ENCODE assay signal across 32 cellular contexts in genomic region chr2:175730025-175730424, GRCh38.
"Had no signal": no experiment of that assay in that cellular context is flagged by ENCODE, and none has a peak within 500 bp of the region (broad histone marks: within the 10 kb centered on the region; RNA-seq: fewer than 3 reads in every experiment).

No MANE protein-coding gene starts in this region.

- H3K27ac Mint-ChIP-seq: activated B cell treated with CpG ODN at 0.5 μM for 24 hours; activated CD4-positive, alpha-beta memory T cell treated with anti-CD3 and anti-CD28 coated beads, Interleukin-2, amount 10 ng/mL, durations not matched to agents 7 days and 5 days; activated naive CD4-positive, alpha-beta T cell treated with anti-CD3 and anti-CD28 coated beads, Interleukin-2, amount 50 U/mL, for 24 hours; activated naive CD8-positive, alpha-beta T cell treated with anti-CD3 and anti-CD28 coated beads, Interleukin-2, amount 10 ng/mL, durations not matched to agents 7 days and 5 days; activated T-cell treated with anti-CD3 and anti-CD28 coated beads, Interleukin-2, amount 50 U/mL, for 72 hours; activated T-helper 17 cell treated with anti-CD3 and anti-CD28 coated beads, Interleukin-2, amount 50 U/mL, for 72 hours; T-cell had no signal

- DNase-seq: activated B cell treated with CpG ODN at 0.5 μM for 24 hours; activated CD4-positive, alpha-beta memory T cell treated with anti-CD3 and anti-CD28 coated beads, Interleukin-2, amount 10 ng/mL, durations not matched to agents 7 days and 5 days; activated CD4-positive, alpha-beta T cell treated with anti-CD3 and anti-CD28 coated beads for 4 hours; activated CD4-positive, alpha-beta T cell treated with anti-CD3 and anti-CD28 coated beads, Interleukin-2, amount 50 U/mL, for 1 hour; activated CD4-positive, CD25-positive, alpha-beta regulatory T cell treated with anti-CD3 and anti-CD28 coated beads, Interleukin-2, amount 50 U/mL, for 72 hours; activated CD8-positive, alpha-beta memory T cell treated with anti-CD3 and anti-CD28 coated beads for 24 hours; activated gamma-delta T cell; activated naive CD4-positive, alpha-beta T cell treated with Interleukin-2 at 50 U/mL for 16 hours; activated naive CD8-positive, alpha-beta T cell treated with anti-CD3 and anti-CD28 coated beads, Interleukin-2, amount 10 ng/mL, durations not matched to agents 7 days and 5 days; activated T-cell treated with anti-CD3 and anti-CD28 coated beads, Interleukin-2, amount 50 U/mL, for 1 hour; activated T-cell treated with anti-CD3 and anti-CD28 coated beads, Interleukin-2, amount 50 U/mL, for 72 hours; body of pancreas; Kasumi-1; KG1; MM.1S; MV-4-11; NCI-H1092; NCI-H1436 treated with DMSO at 0.1 percent for 48 hours; NCI-H1694 treated with DMSO at 0.1 percent for 48 hours; NCI-H2029; NCI-H345; NCI-H524 treated with DMSO at 0.1 percent for 48 hours; SHP77; T-cell; T-helper 2 cell; T-helper 9 cell had no signal

- H3K9me3 ChIP-seq: body of pancreas, breast epithelium, SJSA1 had no signal

- H3K4me1 Mint-ChIP-seq: activated B cell treated with CpG ODN at 0.5 μM for 24 hours; activated CD4-positive, alpha-beta memory T cell treated with anti-CD3 and anti-CD28 coated beads, Interleukin-2, amount 10 ng/mL, durations not matched to agents 7 days and 5 days; activated naive CD4-positive, alpha-beta T cell treated with anti-CD3 and anti-CD28 coated beads, Interleukin-2, amount 50 U/mL, for 24 hours; activated naive CD8-positive, alpha-beta T cell treated with anti-CD3 and anti-CD28 coated beads, Interleukin-2, amount 10 ng/mL, durations not matched to agents 7 days and 5 days; activated T-helper 17 cell treated with anti-CD3 and anti-CD28 coated beads, Interleukin-2, amount 50 U/mL, for 72 hours; T-cell had no signal

- H3K4me3 ChIP-seq: body of pancreas, breast epithelium, SJSA1 had no signal

- H3K4me1 ChIP-seq: body of pancreas, breast epithelium had no signal

- H3K27me3 Mint-ChIP-seq: activated B cell treated with CpG ODN at 0.5 μM for 24 hours; activated CD4-positive, alpha-beta memory T cell treated with anti-CD3 and anti-CD28 coated beads, Interleukin-2, amount 10 ng/mL, durations not matched to agents 7 days and 5 days; activated naive CD8-positive, alpha-beta T cell treated with anti-CD3 and anti-CD28 coated beads, Interleukin-2, amount 10 ng/mL, durations not matched to agents 7 days and 5 days had no signal

- FAIRE-seq: astrocyte had no signal

- H3K4me3 Mint-ChIP-seq: activated B cell treated with CpG ODN at 0.5 μM for 24 hours; activated CD4-positive, alpha-beta memory T cell treated with anti-CD3 and anti-CD28 coated beads, Interleukin-2, amount 10 ng/mL, durations not matched to agents 7 days and 5 days; activated naive CD4-positive, alpha-beta T cell treated with anti-CD3 and anti-CD28 coated beads, Interleukin-2, amount 50 U/mL, for 24 hours; activated naive CD8-positive, alpha-beta T cell treated with anti-CD3 and anti-CD28 coated beads, Interleukin-2, amount 10 ng/mL, durations not matched to agents 7 days and 5 days; activated T-cell treated with anti-CD3 and anti-CD28 coated beads, Interleukin-2, amount 50 U/mL, for 72 hours; activated T-helper 17 cell treated with anti-CD3 and anti-CD28 coated beads, Interleukin-2, amount 50 U/mL, for 72 hours; T-cell had no signal

- H3K9me3 Mint-ChIP-seq: activated B cell treated with CpG ODN at 0.5 μM for 24 hours; activated CD4-positive, alpha-beta memory T cell treated with anti-CD3 and anti-CD28 coated beads, Interleukin-2, amount 10 ng/mL, durations not matched to agents 7 days and 5 days; activated naive CD4-positive, alpha-beta T cell treated with anti-CD3 and anti-CD28 coated beads, Interleukin-2, amount 50 U/mL, for 24 hours; activated naive CD8-positive, alpha-beta T cell treated with anti-CD3 and anti-CD28 coated beads, Interleukin-2, amount 10 ng/mL, durations not matched to agents 7 days and 5 days; activated T-cell treated with anti-CD3 and anti-CD28 coated beads, Interleukin-2, amount 50 U/mL, for 72 hours had no signal

- H3K27ac ChIP-seq: body of pancreas, breast epithelium, SJSA1, VCaP had no signal

- H3K27me3 ChIP-seq: body of pancreas, breast epithelium had no signal

- H3K36me3 ChIP-seq: breast epithelium, SJSA1 had no signal

- H3K36me3 Mint-ChIP-seq: activated naive CD4-positive, alpha-beta T cell treated with anti-CD3 and anti-CD28 coated beads, Interleukin-2, amount 50 U/mL, for 24 hours; activated naive CD8-positive, alpha-beta T cell treated with anti-CD3 and anti-CD28 coated beads, Interleukin-2, amount 10 ng/mL, durations not matched to agents 7 days and 5 days; T-cell had no signal
